ENCODE assay signal across 20 cellular contexts in genomic region chr3:7346364-7346763, GRCh38.
A peak's percentile ranks its signal among the peaks of the same experiment; 100 is the strongest.
DNase-seq lines count a peak whose midpoint lies in the region; ATAC-seq and TF ChIP-seq lines count a peak whose summit lies in the region.
"Had no signal": no experiment of that assay in that cellular context is flagged by ENCODE, and none has a peak within 500 bp of the region (broad histone marks: within the 10 kb centered on the region; RNA-seq: fewer than 3 reads in every experiment).

No MANE protein-coding gene starts in this region.

- H3K4me3 ChIP-seq in cardiac fibroblast (replicated peaks in 1 of 2; ENCODE audit: low read depth in 2 of 2, low read length in 2 of 2): no peak overlapping the region
- H3K4me3 ChIP-seq in fibroblast of pulmonary artery (replicated peaks; ENCODE audit: low read depth, low read length): no peak overlapping the region
- H3K4me3 ChIP-seq: A549; BLaER1 treated with 17β-estradiol and CSF1 and Interleukin-3, amounts not matched to agents 10 nM and 100 nM; GM12878 had no signal

- in situ Hi-C loops in G401 (cut with HindIII; ENCODE audit: low sequenced_read_pairs): no loop called here

- H3K27ac ChIP-seq in foreskin keratinocyte: no peak overlapping the region
- H3K27ac ChIP-seq: 22Rv1; A549; BLaER1 treated with 17β-estradiol and CSF1 and Interleukin-3, amounts not matched to agents 10 nM and 100 nM; C4-2B had no signal

- no peaks in the 10 kb centered on the region for H3K4me1 ChIP-seq in foreskin keratinocyte
- H3K4me1 ChIP-seq: A549; BLaER1 treated with 17β-estradiol and CSF1 and Interleukin-3, amounts not matched to agents 10 nM and 100 nM; Caco-2 had no signal

- ATAC-seq in HG03196 (IDR thresholded peaks at IDR 0.05; ENCODE audit: unreplicated experiment) (no peak), foreskin keratinocyte (no peak)
- ATAC-seq: A549; CD8-positive, alpha-beta T cell; GM12878 had no signal

- DNase-seq in cardiac fibroblast (ENCODE audit: low read depth in 2 of 2) (peak; percentile 8 to 55), dermis microvascular lymphatic vessel endothelial cell (ENCODE audit: low read depth in 2 of 2) (peak; percentile 42 to 92), fibroblast of pulmonary artery (ENCODE audit: low read depth) (peak; percentile 21), lung microvascular endothelial cell (ENCODE audit: low read depth in 2 of 2) (peak; percentile 64 to 95), iPS-NIHi11 (ENCODE audit: low spot score) (no peak), G401 (ENCODE audit: low spot score) (no peak), foreskin keratinocyte (no peak)
- DNase-seq: AML-193; Caco-2; Calu3; CD4-positive, alpha-beta T cell; CD8-positive, alpha-beta T cell; DMS79 treated with DMSO at 0.1 percent for 48 hours; GDM1 had no signal

- TF ChIP-seq CTCF in cardiac fibroblast (IDR thresholded peaks at IDR 0.05; ENCODE audit: low read depth, low read length) (no peak), fibroblast of pulmonary artery (IDR thresholded peaks at IDR 0.05; ENCODE audit: low read length, missing control alignments) (no peak), foreskin keratinocyte (conservative IDR thresholded peaks at IDR 0.05) (no peak)

- H3K27me3 ChIP-seq in foreskin keratinocyte: no peaks in the 10 kb centered on the region
- H3K27me3 ChIP-seq: BLaER1 treated with 17β-estradiol and CSF1 and Interleukin-3, amounts not matched to agents 10 nM and 100 nM had no signal

Comparison
In these comparisons a context has a peak if more than half of its experiments do, and no peak if none do; other contexts are left out.
1. DNase-seq: peak in cardiac fibroblast (2 of 2), dermis microvascular lymphatic vessel endothelial cell (2 of 2), fibroblast of pulmonary artery (single experiment) and lung microvascular endothelial cell (2 of 2); none in iPS-NIHi11 (single experiment), G401 (single experiment) and foreskin keratinocyte (0 of 2).